Comparison of ENCODE assay signal across 11 cellular contexts in the genomic region with DNA sequence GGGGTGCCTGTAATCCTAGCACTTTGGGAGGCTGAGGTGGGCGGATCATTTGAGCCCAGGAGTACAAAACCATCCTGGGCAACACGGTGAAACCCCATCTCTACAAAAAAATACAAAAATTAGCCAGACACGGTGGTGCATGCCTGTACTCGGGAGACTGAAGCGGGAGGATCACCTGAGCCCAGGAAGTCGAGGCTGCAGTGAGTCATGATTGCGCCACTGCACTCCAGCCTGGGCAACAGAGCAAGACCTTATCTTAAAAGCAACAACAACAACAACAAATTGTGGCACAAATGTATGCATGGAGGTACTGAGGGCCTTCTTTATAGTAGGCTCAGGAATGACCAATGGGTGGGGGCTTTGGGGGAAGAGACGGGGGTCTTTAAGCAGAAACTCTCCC.
"Had no signal": no experiment of that assay in that cellular context is flagged by ENCODE, and none has a peak within 500 bp of the region (broad histone marks: within the 10 kb centered on the region; RNA-seq: fewer than 3 reads in every experiment).

No MANE protein-coding gene starts in this region.

- H3K27me3 ChIP-seq: heart left ventricle, pancreas, tibial artery had no signal

- ATAC-seq: activated CD4-positive, CD25-positive, alpha-beta regulatory T cell treated with anti-CD3 and anti-CD28 coated beads, Interleukin-2, amount 50 U/mL, for 24 hours; heart left ventricle; pancreas had no signal

- H3K9me3 Mint-ChIP-seq: activated naive CD4-positive, alpha-beta T cell treated with anti-CD3 and anti-CD28 coated beads for 36 hours; memory B cell had no signal

- H3K27me3 Mint-ChIP-seq: memory B cell had no signal

- H3K4me3 ChIP-seq: heart left ventricle, left ventricle myocardium inferior, pancreas, tibial artery had no signal

- H3K9me3 ChIP-seq: heart left ventricle, left ventricle myocardium inferior, pancreas, tibial artery had no signal

- H3K36me3 ChIP-seq: heart left ventricle, left ventricle myocardium inferior, pancreas, tibial artery had no signal

- H3K27ac Mint-ChIP-seq: activated naive CD4-positive, alpha-beta T cell treated with anti-CD3 and anti-CD28 coated beads for 36 hours; memory B cell had no signal

- DNase-seq: activated CD4-positive, alpha-beta T cell treated with anti-CD3 and anti-CD28 coated beads, Interleukin-2, amount 50 U/mL, for 48 hours; activated naive CD4-positive, alpha-beta T cell treated with anti-CD3 and anti-CD28 coated beads for 36 hours; caudate nucleus; cortex of kidney; effector CD8-positive, alpha-beta T cell; heart left ventricle; left ventricle myocardium inferior; tibial artery had no signal

- H3K4me3 Mint-ChIP-seq: activated naive CD4-positive, alpha-beta T cell treated with anti-CD3 and anti-CD28 coated beads for 36 hours; memory B cell had no signal

- H3K27ac ChIP-seq: heart left ventricle, left ventricle myocardium inferior, pancreas, tibial artery had no signal

- H3K4me1 ChIP-seq: tibial artery had no signal
